ENCODE assay signal across 8 cellular contexts in genomic region chr1:154969246-154969645, GRCh38. TPM values are rescaled to one million over a fixed set of nuclear protein-coding genes. Genes with fewer than 3 reads are reported as not detected.
DNase-seq lines count a peak whose midpoint lies in the region; ATAC-seq and TF ChIP-seq lines count a peak whose summit lies in the region.

No MANE protein-coding gene starts in this region.

- TF ChIP-seq POLR2A in body of pancreas (IDR thresholded peaks at IDR 0.05) = no peak

- H3K27me3 ChIP-seq in body of pancreas (no peaks in the 10 kb centered on the region), lower lobe of right lung (ENCODE audit: low read depth) (no peaks in the 10 kb centered on the region), tibial artery (no peaks in the 10 kb centered on the region)

- H3K27ac ChIP-seq in body of pancreas (peak overlapping the region in 3 of 4 donors; percentile 96 to 98 (median 97)), lower lobe of right lung (peak overlapping the region; percentile 98), tibial artery (peak overlapping the region; percentile 95 to 97)

- peaks cover 34% of the 10 kb centered on the region for H3K4me1 Mint-ChIP-seq in activated naive CD4-positive, alpha-beta T cell treated with anti-CD3 and anti-CD28 coated beads for 36 hours (ENCODE audit: low read depth)

- no peak for TF ChIP-seq CTCF in body of pancreas (IDR thresholded peaks at IDR 0.05)
- TF ChIP-seq CTCF in lower lobe of right lung (IDR thresholded peaks at IDR 0.05) = no peak
- TF ChIP-seq CTCF in tibial artery (IDR thresholded peaks at IDR 0.05) = no peak

- H3K27me3 Mint-ChIP-seq in activated naive CD4-positive, alpha-beta T cell treated with anti-CD3 and anti-CD28 coated beads for 36 hours (ENCODE audit: low read depth) = no peaks in the 10 kb centered on the region

- DNase-seq in activated naive CD4-positive, alpha-beta T cell treated with anti-CD3 and anti-CD28 coated beads for 36 hours = no peak
- no peak for DNase-seq in activated naive CD4-positive, alpha-beta T cell (lab: John Stamatoyannopoulos, UW)
- no peak for DNase-seq in body of pancreas
- DNase-seq in lower lobe of right lung = no peak
- DNase-seq in tibial artery = no peak
- no peak for DNase-seq in SIG-M5 (lab: John Stamatoyannopoulos, UW)
- no peak for DNase-seq in NCI-H510A (lab: John Stamatoyannopoulos, UW)
- no peak for DNase-seq in activated gamma-delta T cell treated with Interleukin-2 at 50 U/mL for 16 hours

- no peaks in the 10 kb centered on the region for H3K9me3 Mint-ChIP-seq in activated naive CD4-positive, alpha-beta T cell treated with anti-CD3 and anti-CD28 coated beads for 36 hours

- H3K4me1 ChIP-seq in body of pancreas (peaks cover 42% of the 10 kb centered on the region), lower lobe of right lung (peaks cover 64% of the 10 kb centered on the region), tibial artery (peaks cover 0 to 54% (median 50%) of the 10 kb centered on the region in 4 donors)

- 77 to 85% methylated on average over 5 of the region's 5 CpGs for WGBS in body of pancreas, 2 donors

- ATAC-seq in body of pancreas = no peak
- ATAC-seq in lower lobe of right lung = no peak

- intact Hi-C loops in activated naive CD4-positive, alpha-beta T cell treated with anti-CD3 and anti-CD28 coated beads for 36 hours (cut with micrococcal nuclease) = no loop called here
- intact Hi-C loops in body of pancreas (cut with DNase I) (no loop called here), lower lobe of right lung (cut with DNase I) (no loop called here), tibial artery (cut with DNase I; ENCODE audit: low total_unique reads) (no loop called here)

- H3K4me3 Mint-ChIP-seq in activated naive CD4-positive, alpha-beta T cell treated with anti-CD3 and anti-CD28 coated beads for 36 hours = no peak overlapping the region

- H3K36me3 Mint-ChIP-seq in activated naive CD4-positive, alpha-beta T cell treated with anti-CD3 and anti-CD28 coated beads for 36 hours (ENCODE audit: low read depth) = peaks cover 19% of the 10 kb centered on the region

- H3K4me3 ChIP-seq in body of pancreas = no peak overlapping the region
- H3K4me3 ChIP-seq in lower lobe of right lung = peak overlapping the region; percentile 53
- H3K4me3 ChIP-seq in tibial artery = peak overlapping the region in 1 of 2 donors; percentile 76

- CTCF ChIA-PET in activated naive CD4-positive, alpha-beta T cell treated with anti-CD3 and anti-CD28 coated beads for 36 hours (lab: Charles Lee) = interaction anchor here (1.1 kb wide), 1 partner anchor 20 kb away, joined by 3 read pairs; no protein-coding TSS in a partner anchor

- no peaks in the 10 kb centered on the region for H3K9me3 ChIP-seq in body of pancreas
- no peaks in the 10 kb centered on the region for H3K9me3 ChIP-seq in lower lobe of right lung
- no peaks in the 10 kb centered on the region for H3K9me3 ChIP-seq in tibial artery

- H3K36me3 ChIP-seq in body of pancreas (replicated peaks in 1 of 2; ENCODE audit: insufficient read depth in 1 of 2, low read depth in 2 of 2) (peaks cover 7 to 25% of the 10 kb centered on the region in 2 donors), lower lobe of right lung (peaks cover 50% of the 10 kb centered on the region), tibial artery (peaks cover 36 to 55% (median 40%) of the 10 kb centered on the region in 3 donors)

- peak overlapping the region; percentile 68 for H3K27ac Mint-ChIP-seq in activated naive CD4-positive, alpha-beta T cell treated with anti-CD3 and anti-CD28 coated beads for 36 hours

RNA-seq across cellular contexts. Expression of gene SHC1, which starts 1.3 kb away (rescaled TPM):
- total RNA-seq in activated naive CD4-positive, alpha-beta T cell treated with anti-CD3 and anti-CD28 coated beads for 36 hours = 10 to 100 TPM; 35.5 to 40.8 TPM
- total RNA-seq in body of pancreas (10 to 100 TPM; 38.1 to 45.5 TPM), lower lobe of right lung (94.8 TPM)

RNA-seq across cellular contexts. Expression of gene CKS1B, which starts 5.2 kb away (rescaled TPM):
- 100 to 1,000 TPM; 283 to 291 TPM for total RNA-seq in activated naive CD4-positive, alpha-beta T cell treated with anti-CD3 and anti-CD28 coated beads for 36 hours
- total RNA-seq in body of pancreas (10 to 100 TPM; 15.6 to 29.0 TPM), lower lobe of right lung (28.5 TPM)

RNA-seq across cellular contexts. Expression of gene PYGO2, which starts 7.7 kb away (rescaled TPM):
- total RNA-seq in activated naive CD4-positive, alpha-beta T cell treated with anti-CD3 and anti-CD28 coated beads for 36 hours = 10 to 100 TPM; 35.6 to 36.3 TPM
- 10 to 100 TPM; 10.9 to 15.2 TPM for total RNA-seq in body of pancreas
- total RNA-seq in lower lobe of right lung = 27.4 TPM

RNA-seq across cellular contexts. Expression of gene PBXIP1, which starts 13.3 kb away (rescaled TPM):
- 10 to 100 TPM; 55.3 to 55.5 TPM for total RNA-seq in activated naive CD4-positive, alpha-beta T cell treated with anti-CD3 and anti-CD28 coated beads for 36 hours
- 10 to 100 TPM; 26.0 to 60.7 TPM for total RNA-seq in body of pancreas
- 68.1 TPM for total RNA-seq in lower lobe of right lung

RNA-seq across cellular contexts. Expression of gene FLAD1, which starts 13.9 kb away (rescaled TPM):
- total RNA-seq in activated naive CD4-positive, alpha-beta T cell treated with anti-CD3 and anti-CD28 coated beads for 36 hours = 10 to 100 TPM; 27.2 to 30.0 TPM
- total RNA-seq in body of pancreas (10 to 100 TPM; 10.1 to 51.4 TPM), lower lobe of right lung (31.9 TPM)
